Comparison of ENCODE assay signal across 15 cellular contexts in the genomic region with DNA sequence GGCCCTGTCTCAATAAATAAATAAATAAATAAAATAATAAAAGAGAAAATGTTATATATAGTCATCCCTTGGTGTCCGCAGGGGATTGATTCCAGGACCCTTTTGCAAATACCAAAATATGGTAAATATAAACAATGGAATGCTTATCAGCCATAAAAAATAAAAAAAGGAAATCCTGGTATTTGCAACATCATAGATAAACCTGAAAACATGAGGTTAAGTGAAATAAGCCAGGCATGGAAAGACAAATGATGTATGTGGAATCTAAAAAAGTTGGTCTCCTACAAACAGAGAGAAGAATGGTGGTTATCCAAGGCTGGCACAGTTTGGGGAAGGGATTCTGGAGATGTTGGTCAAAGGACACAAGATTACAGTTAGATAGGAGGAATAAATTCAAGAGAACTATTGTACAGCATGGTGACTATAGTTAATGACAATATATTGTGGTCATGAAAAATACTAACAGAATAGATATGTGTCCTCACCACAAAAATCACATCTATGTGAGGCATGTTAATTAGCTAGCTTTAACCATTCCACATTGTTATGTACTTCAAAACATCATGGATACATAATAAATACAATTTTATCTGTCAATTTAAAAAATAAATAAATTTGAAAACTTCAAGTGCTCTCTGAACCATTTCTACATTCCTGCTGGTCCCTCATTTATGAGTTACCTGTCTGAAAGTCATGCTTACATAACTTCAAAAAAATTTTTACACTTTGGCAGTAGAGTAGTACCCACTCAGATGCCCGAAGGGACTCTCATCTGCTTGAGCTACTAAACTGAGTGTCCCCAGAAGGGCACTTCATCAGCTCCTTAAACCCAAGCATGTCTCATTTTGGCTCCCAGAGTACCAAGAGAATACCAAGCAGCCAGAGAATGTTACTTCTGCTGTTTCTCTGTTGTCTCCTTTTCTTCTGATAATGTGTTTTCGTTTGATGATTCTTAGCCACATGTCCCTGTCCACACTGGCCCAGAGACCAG. TPM values are rescaled to one million over a fixed set of nuclear protein-coding genes. Genes with fewer than 3 reads are reported as not detected.
DNase-seq lines count a peak whose midpoint lies in the region; ATAC-seq and TF ChIP-seq lines count a peak whose summit lies in the region.
"Had no signal": no experiment of that assay in that cellular context is flagged by ENCODE, and none has a peak within 500 bp of the region (broad histone marks: within the 10 kb centered on the region; RNA-seq: fewer than 3 reads in every experiment).

No MANE protein-coding gene starts in this region.

- peaks cover 87% of the 10 kb centered on the region for H4K20me1 ChIP-seq in smooth muscle cell (ENCODE audit: low read depth)

- peaks cover 4% of the 10 kb centered on the region for H3K9me3 Mint-ChIP-seq in activated naive CD4-positive, alpha-beta T cell treated with anti-CD3 and anti-CD28 coated beads, Interleukin-2, amount 50 U/mL, for 24 hours

- peak overlapping the region; percentile 24 for H3K4me2 ChIP-seq in smooth muscle cell

- ATAC-seq in HG03095 (IDR thresholded peaks at IDR 0.05; ENCODE audit: unreplicated experiment) (no peak), HG03280 (IDR thresholded peaks at IDR 0.05; ENCODE audit: unreplicated experiment) (no peak)
- ATAC-seq: activated CD8-positive, alpha-beta T cell treated with anti-CD3 and anti-CD28 coated beads, Interleukin-2, amount 10 ng/mL, durations not matched to agents 7 days and 5 days had no signal

- peak overlapping the region; percentile 84 for H3K27ac ChIP-seq in smooth muscle cell (ENCODE audit: low read depth)
- H3K27ac ChIP-seq: parathyroid adenoma, RWPE1, thoracic aorta had no signal

- no peaks in the 10 kb centered on the region for H3K27me3 ChIP-seq in smooth muscle cell (ENCODE audit: low read depth)

- no peak overlapping the region for H3K4me3 Mint-ChIP-seq in activated naive CD4-positive, alpha-beta T cell treated with anti-CD3 and anti-CD28 coated beads, Interleukin-2, amount 50 U/mL, for 24 hours
- H3K4me3 Mint-ChIP-seq: activated CD8-positive, alpha-beta T cell treated with anti-CD3 and anti-CD28 coated beads, Interleukin-2, amount 10 ng/mL, durations not matched to agents 7 days and 5 days; IgD-negative memory B cell had no signal

- H3K4me1 Mint-ChIP-seq in activated naive CD4-positive, alpha-beta T cell treated with anti-CD3 and anti-CD28 coated beads, Interleukin-2, amount 50 U/mL, for 24 hours = peaks cover 54% of the 10 kb centered on the region

- no peak overlapping the region for H2AFZ ChIP-seq in smooth muscle cell (ENCODE audit: low read depth)
- H2AFZ ChIP-seq: parathyroid adenoma had no signal

- peaks cover 100% of the 10 kb centered on the region for H3K79me2 ChIP-seq in smooth muscle cell (ENCODE audit: low read depth)

- H3K9me3 ChIP-seq in smooth muscle cell (replicated peaks; ENCODE audit: low read depth) = peaks cover 13% of the 10 kb centered on the region

- H3K4me3 ChIP-seq in smooth muscle cell = no peak overlapping the region
- H3K4me3 ChIP-seq: thoracic aorta had no signal

- TF ChIP-seq CTCF in smooth muscle cell (IDR thresholded peaks at IDR 0.05; ENCODE audit: borderline replicate concordance, insufficient read depth, poor library complexity, severe bottlenecking) = no peak

- 84% methylated on average over 3 of the region's 3 CpGs for WGBS in smooth muscle cell (ENCODE audit: low lambda C conversion rate)

- peaks cover 4% of the 10 kb centered on the region for H3K4me1 ChIP-seq in smooth muscle cell (ENCODE audit: low read depth)

- H3K27ac Mint-ChIP-seq in activated naive CD4-positive, alpha-beta T cell treated with anti-CD3 and anti-CD28 coated beads, Interleukin-2, amount 50 U/mL, for 24 hours = peak overlapping the region; percentile 33
- H3K27ac Mint-ChIP-seq: activated CD8-positive, alpha-beta T cell treated with anti-CD3 and anti-CD28 coated beads, Interleukin-2, amount 10 ng/mL, durations not matched to agents 7 days and 5 days had no signal

- H3F3A ChIP-seq in smooth muscle cell (ENCODE audit: low read depth) = peaks cover 14% of the 10 kb centered on the region

- no peak for DNase-seq in activated naive CD4-positive, alpha-beta T cell treated with anti-CD3 and anti-CD28 coated beads, Interleukin-2, amount 50 U/mL, for 16 hours
- DNase-seq in RPMI7951 (ENCODE audit: low read depth) = peak; percentile 45
- peak; percentile 46 for DNase-seq in fibroblast of peridontal ligament (ENCODE audit: extremely low read depth)
- DNase-seq in smooth muscle cell (lab: John Stamatoyannopoulos, UW; ENCODE audit: unreplicated experiment) = no peak
- DNase-seq in DMS114 treated with DMSO at 0.1 percent for 48 hours (lab: John Stamatoyannopoulos, UW; ENCODE audit: unreplicated experiment) = no peak
- DNase-seq: activated CD8-positive, alpha-beta T cell treated with anti-CD3 and anti-CD28 coated beads, Interleukin-2, amount 10 ng/mL, durations not matched to agents 7 days and 5 days; NCI-H1436; NCI-H524 had no signal

- H3K36me3 ChIP-seq in smooth muscle cell (ENCODE audit: low read depth) = peaks cover 6% of the 10 kb centered on the region
- H3K36me3 ChIP-seq: thoracic aorta had no signal

- H3K36me3 Mint-ChIP-seq in activated naive CD4-positive, alpha-beta T cell treated with anti-CD3 and anti-CD28 coated beads, Interleukin-2, amount 50 U/mL, for 24 hours = peaks cover 38% of the 10 kb centered on the region

- peak overlapping the region; percentile 24 for H3K9ac ChIP-seq in smooth muscle cell (ENCODE audit: low read depth)
- H3K9ac ChIP-seq: parathyroid adenoma had no signal

- no peaks in the 10 kb centered on the region for H3K27me3 Mint-ChIP-seq in activated naive CD4-positive, alpha-beta T cell treated with anti-CD3 and anti-CD28 coated beads, Interleukin-2, amount 50 U/mL, for 24 hours
- H3K27me3 Mint-ChIP-seq: IgD-negative memory B cell had no signal

RNA-seq across cellular contexts. Expression of gene N4BP1, which starts 26.6 kb away (rescaled TPM):
- 13.0 and 21.5 TPM in 2 replicates for total RNA-seq in RPMI7951 (2014; rRNA removed; shearing (Covaris generic))
- total RNA-seq in smooth muscle cell = 35.2 and 48.7 TPM in 2 replicates
- polyA plus RNA-seq in smooth muscle cell = 20.7 and 23.8 TPM in 2 replicates

Comparison
In these comparisons a context has a peak if more than half of its experiments do, and no peak if none do; other contexts are left out.
1. DNase-seq: peak in RPMI7951 (single experiment) and fibroblast of peridontal ligament (single experiment); none in activated naive CD4-positive, alpha-beta T cell treated with anti-CD3 and anti-CD28 coated beads, Interleukin-2, amount 50 U/mL, for 16 hours (single experiment), smooth muscle cell (single experiment) and DMS114 treated with DMSO at 0.1 percent for 48 hours (single experiment).